Comparison of ENCODE assay signal across 1 cellular context in genomic region chr3:190701096-190701532, GRCh38.
TF ChIP-seq lines count a peak whose summit lies in the region.

No MANE protein-coding gene starts in this region.

TF ChIP-seq in HEK293, 187 proteins besides CTCF, POLR2A, EP300 and RAD21 (continued from another document):
- TF ChIP-seq ZFP69B (tag by site-specific recombination; IDR thresholded peaks at IDR 0.05) (0 out of 2 replicates have a peak, but pooled peaks have one; percentile 38), ZIC2 (tag by site-specific recombination; IDR thresholded peaks at IDR 0.05) (no peak), ZNF184 (tag by site-specific recombination; IDR thresholded peaks at IDR 0.05) (no peak), ZNF239 (tag by site-specific recombination; IDR thresholded peaks at IDR 0.05) (no peak), IKZF3 (tag by site-specific recombination; IDR thresholded peaks at IDR 0.05) (no peak)
